18 cellular contexts compared by ENCODE assay signal in the genomic region with DNA sequence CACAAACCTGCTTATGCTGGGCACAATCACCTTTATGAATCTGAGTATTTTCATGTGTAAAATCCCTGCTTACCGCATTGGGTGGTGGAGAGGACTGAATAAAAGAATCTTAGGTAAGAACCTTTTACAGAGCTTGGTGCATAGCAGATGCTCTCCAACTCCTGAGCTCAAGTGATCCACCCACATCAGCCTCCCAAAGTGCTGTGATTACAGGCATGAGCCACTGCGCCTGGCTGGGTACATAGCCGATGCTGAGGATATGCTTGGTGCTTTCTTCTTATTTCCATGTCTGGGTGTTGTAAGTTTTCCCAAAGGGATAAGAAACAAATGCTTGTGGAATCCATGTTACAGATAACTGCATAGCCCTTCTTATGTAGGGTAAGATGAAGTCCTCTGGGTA.
"Had no signal": no experiment of that assay in that cellular context is flagged by ENCODE, and none has a peak within 500 bp of the region (broad histone marks: within the 10 kb centered on the region; RNA-seq: fewer than 3 reads in every experiment).

No MANE protein-coding gene starts in this region.

- H3K4me1 Mint-ChIP-seq: nephron had no signal

- H3K27ac ChIP-seq: epithelial cell of prostate, esophagus muscularis mucosa, gastrocnemius medialis, neutrophil, stomach, upper lobe of right lung, vagina had no signal

- H3K9me3 Mint-ChIP-seq: nephron had no signal

- H3K4me3 Mint-ChIP-seq: nephron had no signal

- H3K36me3 ChIP-seq: esophagus muscularis mucosa, gastrocnemius medialis, neutrophil, stomach, upper lobe of right lung, vagina had no signal

- H3K27ac Mint-ChIP-seq: nephron had no signal

- H3K36me3 Mint-ChIP-seq: naive B cell had no signal

- H3K27me3 ChIP-seq: gastrocnemius medialis, vagina had no signal

- DNase-seq: cortex of kidney; effector memory CD4-positive, alpha-beta T cell; gastrocnemius medialis; left colon; mesendoderm; naive B cell; right cardiac atrium; stimulated activated CD4-positive, alpha-beta T cell treated with anti-CD3 and anti-CD28 coated beads, Interleukin-12 subunit alpha, Interleukin-12 subunit beta, amount 100 ng/mL, for 4 hours; stimulated activated naive CD4-positive, alpha-beta T cell; substantia nigra; upper lobe of right lung had no signal

- H3K4me3 ChIP-seq: esophagus muscularis mucosa, gastrocnemius medialis, stomach, upper lobe of right lung, vagina had no signal

- ATAC-seq: gastrocnemius medialis, left colon, right cardiac atrium had no signal

- FAIRE-seq: small intestine had no signal

- H3K9me3 ChIP-seq: esophagus muscularis mucosa, gastrocnemius medialis, neutrophil, upper lobe of right lung, vagina had no signal

- H3K4me1 ChIP-seq: gastrocnemius medialis, upper lobe of right lung, vagina had no signal
